ENCODE assay signal across 30 cellular contexts in genomic region chr16:63787014-63787413, GRCh38.
DNase-seq lines count a peak whose midpoint lies in the region; ATAC-seq, FAIRE-seq and TF ChIP-seq lines count a peak whose summit lies in the region.
"Had no signal": no experiment of that assay in that cellular context is flagged by ENCODE, and none has a peak within 500 bp of the region (broad histone marks: within the 10 kb centered on the region; RNA-seq: fewer than 3 reads in every experiment).

No MANE protein-coding gene starts in this region.

- no peak for FAIRE-seq in A549 (lab: Jason Lieb, UNC)
- FAIRE-seq: GM12892 had no signal

- no peaks in the 10 kb centered on the region for H3K79me2 ChIP-seq in OCI-LY7 (ENCODE audit: insufficient read depth, low read depth, low read length)
- H3K79me2 ChIP-seq: hepatocyte had no signal

- no peak overlapping the region for H3K4me3 Mint-ChIP-seq in T-helper 17 cell
- H3K4me3 Mint-ChIP-seq: activated naive CD8-positive, alpha-beta T cell treated with anti-CD3 and anti-CD28 coated beads for 36 hours; B cell; CD4-positive, alpha-beta memory T cell; nephron had no signal

- CTCF ChIA-PET in A549 (lab: Yijun Ruan, JAX), result no interaction called here
- CTCF ChIA-PET in OCI-LY7 (lab: Charles Lee; ENCODE audit: unreplicated experiment), result no interaction called here

- H3K9me3 ChIP-seq in A549 (peaks cover 8% of the 10 kb centered on the region; the same call in 1 of the 3 replicates), OCI-LY7 (ENCODE audit: low read length) (0 out of 2 replicates have a peak, but pooled peaks cover 16% of the 10 kb centered on the region), T-helper 17 cell (ENCODE audit: control insufficient read depth, low read length, poor library complexity, severe bottlenecking) (no peaks in the 10 kb centered on the region)
- H3K9me3 ChIP-seq: ascending aorta, psoas muscle, thyroid gland, uterus had no signal

- peak in 1 of 2 experiments; percentile 6 for DNase-seq in A549 (ENCODE audit: low read depth in 1 of 2, low spot score in 1 of 2)
- DNase-seq in Jurkat, Clone E6-1 (ENCODE audit: low read depth, low spot score), result peak; percentile 5
- DNase-seq in OCI-LY7 (ENCODE audit: low spot score), result peak; percentile 27
- DNase-seq in erythroblast (lab: John Stamatoyannopoulos, UW), result peak; percentile 0 to 9
- DNase-seq in MV-4-11 (lab: John Stamatoyannopoulos, UW), result no peak
- no peak for DNase-seq in NOMO-1 treated with DMSO at 0.1 percent for 48 hours (lab: John Stamatoyannopoulos, UW; ENCODE audit: unreplicated experiment)
- no peak for DNase-seq in T-helper 17 cell
- DNase-seq: activated CD4-positive, alpha-beta T cell treated with anti-CD3 and anti-CD28 coated beads for 48 hours; activated effector memory CD4-positive, alpha-beta T cell treated with Interleukin-2 at 50 U/mL for 16 hours; activated naive CD8-positive, alpha-beta T cell treated with anti-CD3 and anti-CD28 coated beads for 36 hours; activated T-cell treated with anti-CD3 and anti-CD28 coated beads for 4 hours; caudate nucleus; CD4-positive, alpha-beta memory T cell; DMS153; mammary epithelial cell; NCI-H1105 treated with DMSO at 0.1 percent for 48 hours; NCI-H2029; psoas muscle; stimulated activated CD4-positive, alpha-beta T cell treated with anti-CD3 and anti-CD28 coated beads, Interleukin-4, amount 100 ng/mL, for 24 hours; thyroid gland; uterus had no signal

- H2AFZ ChIP-seq in OCI-LY7 (ENCODE audit: low read length), result no peak overlapping the region
- H2AFZ ChIP-seq: hepatocyte had no signal

- H3K36me3 Mint-ChIP-seq in T-helper 17 cell (ENCODE audit: low read depth), result no peaks in the 10 kb centered on the region
- H3K36me3 Mint-ChIP-seq: activated naive CD8-positive, alpha-beta T cell treated with anti-CD3 and anti-CD28 coated beads for 36 hours had no signal

- no peak overlapping the region for H3K4me2 ChIP-seq in A549
- H3K4me2 ChIP-seq in OCI-LY7 (ENCODE audit: low read length), result no peak overlapping the region
- H3K4me2 ChIP-seq: hepatocyte had no signal

- H3K4me3 ChIP-seq in A549, result no peak overlapping the region
- no peak overlapping the region for H3K4me3 ChIP-seq in Jurkat, Clone E6-1 (ENCODE audit: low read length)
- H3K4me3 ChIP-seq in OCI-LY7 (ENCODE audit: low read depth, low read length, poor library complexity, severe bottlenecking), result no peak overlapping the region
- H3K4me3 ChIP-seq: ascending aorta, HAP-1, hepatocyte, psoas muscle, SJSA1, thyroid gland, uterus had no signal

- no peak for TF ChIP-seq RAD21 in A549 (conservative IDR thresholded peaks at IDR 0.05 in 1 of 2, IDR thresholded peaks at IDR 0.05 in 1 of 2)

- POLR2A ChIA-PET in A549 (lab: Yijun Ruan, JAX) (no interaction called here), OCI-LY7 (lab: Charles Lee) (no interaction called here)

- H3K36me3 ChIP-seq in OCI-LY7 (ENCODE audit: insufficient read depth, low read length), result no peaks in the 10 kb centered on the region
- H3K36me3 ChIP-seq: ascending aorta, HAP-1, SJSA1, thyroid gland, uterus had no signal

- ATAC-seq in A549, result no peak
- ATAC-seq in GM18520 (IDR thresholded peaks at IDR 0.05; ENCODE audit: unreplicated experiment), result no peak
- no peak for ATAC-seq in T-helper 17 cell
- ATAC-seq: psoas muscle had no signal

- H4K20me1 ChIP-seq in OCI-LY7 (ENCODE audit: insufficient read depth, low read length), result no peaks in the 10 kb centered on the region

- TF ChIP-seq CTCF in A549 (IDR thresholded peaks at IDR 0.05) (no peak), OCI-LY7 (conservative IDR thresholded peaks at IDR 0.05; ENCODE audit: low read length) (no peak)

- no peaks in the 10 kb centered on the region for H3K9me2 ChIP-seq in OCI-LY7 (ENCODE audit: insufficient read depth, low read length)

- no peaks in the 10 kb centered on the region for H3K27me3 Mint-ChIP-seq in T-helper 17 cell
- H3K27me3 Mint-ChIP-seq: activated naive CD8-positive, alpha-beta T cell treated with anti-CD3 and anti-CD28 coated beads for 36 hours; B cell; CD4-positive, alpha-beta memory T cell had no signal

- H3K4me1 ChIP-seq in A549 (no peaks in the 10 kb centered on the region), OCI-LY7 (ENCODE audit: insufficient read depth, low read length, poor library complexity, severe bottlenecking) (no peaks in the 10 kb centered on the region)
- H3K4me1 ChIP-seq: ascending aorta, HAP-1, psoas muscle, SJSA1, thyroid gland, uterus had no signal

- WGBS in A549 (ENCODE audit: missing lambda C conversion rate), result 42% methylated on average over 1 of the region's 1 CpG

- H3K27ac ChIP-seq in A549, result no peak overlapping the region
- H3K27ac ChIP-seq in OCI-LY7 (ENCODE audit: low read depth, low read length, poor library complexity, severe bottlenecking), result no peak overlapping the region
- H3K27ac ChIP-seq: ascending aorta, hepatocyte, psoas muscle, RWPE1, SJSA1, thyroid gland, uterus had no signal

- TF ChIP-seq POLR2A in A549 (IDR thresholded peaks at IDR 0.05; ENCODE audit: low read length), result no peak
- no peak for TF ChIP-seq POLR2A in erythroblast (IDR thresholded peaks at IDR 0.05; ENCODE audit: low read length)

- intact Hi-C loops in OCI-LY7 (cut with micrococcal nuclease; ENCODE audit: unreplicated experiment), result no loop called here

- H3K27ac Mint-ChIP-seq in T-helper 17 cell, result no peak overlapping the region
- H3K27ac Mint-ChIP-seq: activated naive CD8-positive, alpha-beta T cell treated with anti-CD3 and anti-CD28 coated beads for 36 hours; B cell; CD4-positive, alpha-beta memory T cell; nephron had no signal

- H3K4me1 Mint-ChIP-seq in T-helper 17 cell, result no peaks in the 10 kb centered on the region
- H3K4me1 Mint-ChIP-seq: activated naive CD8-positive, alpha-beta T cell treated with anti-CD3 and anti-CD28 coated beads for 36 hours; B cell; CD4-positive, alpha-beta memory T cell had no signal

- no TSS peak for BruUV-seq in OCI-LY7 (replicated peaks; lab: Mats Ljungman, UMichigan)

- no peak for TF ChIP-seq EP300 in A549 (IDR thresholded peaks at IDR 0.05)

TF ChIP-seq in A549, 52 proteins besides CTCF, POLR2A, EP300 and RAD21:
- TF ChIP-seq GATA3 (IDR thresholded peaks at IDR 0.05; ENCODE audit: borderline replicate concordance) (no peak), ZFP36 (IDR thresholded peaks at IDR 0.05; ENCODE audit: borderline replicate concordance, partially characterized antibody) (peak; percentile 86)

Comparison
In these comparisons a context has a peak if more than half of its experiments do, and no peak if none do; other contexts are left out.
1. DNase-seq: peak in Jurkat, Clone E6-1 (single experiment), OCI-LY7 (single experiment) and erythroblast (2 of 2); none in MV-4-11 (single experiment), NOMO-1 treated with DMSO at 0.1 percent for 48 hours (single experiment) and T-helper 17 cell (0 of 3).